8 cellular contexts compared by ENCODE assay signal in the genomic region with DNA sequence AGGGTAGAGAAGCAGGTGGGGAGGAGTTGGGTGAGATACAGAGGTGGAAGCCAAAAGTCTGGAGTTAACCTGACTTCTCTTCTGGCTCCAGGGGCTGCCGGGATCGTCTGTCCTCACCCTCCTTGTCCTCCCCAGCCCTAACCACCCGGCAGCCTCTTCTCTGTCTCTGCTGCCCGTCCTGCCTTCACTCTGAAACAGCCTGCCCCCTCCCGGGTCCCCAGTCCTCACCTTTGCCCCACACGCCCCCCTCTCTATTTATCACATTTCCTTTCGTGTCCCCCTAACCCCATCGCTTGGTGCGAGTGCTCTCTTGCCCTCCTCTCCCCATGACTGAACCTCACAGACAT. TPM values are rescaled to one million over a fixed set of nuclear protein-coding genes. Genes with fewer than 3 reads are reported as not detected.
DNase-seq lines count a peak whose midpoint lies in the region; ATAC-seq, FAIRE-seq and TF ChIP-seq lines count a peak whose summit lies in the region.

No MANE protein-coding gene starts in this region.

- H3K27ac ChIP-seq in cardiac muscle cell: no peak overlapping the region
- H3K27ac ChIP-seq in dorsolateral prefrontal cortex: peak overlapping the region in 5 of 59 donors; percentile 27 to 75 (median 33)
- H3K27ac ChIP-seq in mucosa of rectum (ENCODE audit: low read depth in 2 of 2, low read length in 2 of 2): no peak overlapping the region
- H3K27ac ChIP-seq in upper lobe of right lung: no peak overlapping the region
- no peak overlapping the region for H3K27ac ChIP-seq in substantia nigra (ENCODE audit: low read depth, low read length, poor library complexity, severe bottlenecking)

- intact Hi-C loops in Right ventricle myocardium superior (cut with DNase I) (no loop called here), dorsolateral prefrontal cortex (cut with DNase I) (no loop called here), upper lobe of right lung (cut with DNase I) (no loop called here)

- H3K36me3 ChIP-seq in cardiac muscle cell: no peaks in the 10 kb centered on the region
- H3K36me3 ChIP-seq in mucosa of rectum (ENCODE audit: control insufficient read depth in 2 of 2, insufficient read depth in 2 of 2, low read length in 2 of 2): peaks cover 6 to 10% of the 10 kb centered on the region in 2 donors
- peaks cover 21% of the 10 kb centered on the region for H3K36me3 ChIP-seq in upper lobe of right lung

- H3K4me1 ChIP-seq in cardiac muscle cell (ENCODE audit: low read depth) (peaks cover 13% of the 10 kb centered on the region), mucosa of rectum (ENCODE audit: control insufficient read depth in 2 of 2, insufficient read depth in 2 of 2, low read length in 2 of 2) (peaks cover 5 to 12% of the 10 kb centered on the region in 2 donors), upper lobe of right lung (peaks cover 22% of the 10 kb centered on the region)

- TF ChIP-seq CTCF in cardiac muscle cell (IDR thresholded peaks at IDR 0.05; ENCODE audit: low read depth, low read length) (no peak), dorsolateral prefrontal cortex (IDR thresholded peaks at IDR 0.05 in 54 of 56, conservative IDR thresholded peaks at IDR 0.05 in 2 of 56; ENCODE audit: low read depth in 1 of 56, partially characterized antibody in 56 of 56) (no peak), upper lobe of right lung (IDR thresholded peaks at IDR 0.05) (no peak), D721Med (IDR thresholded peaks at IDR 0.05; ENCODE audit: insufficient read depth, missing control alignments) (no peak)

- peak overlapping the region in 1 of 2 donors; percentile 47 for H3K9ac ChIP-seq in mucosa of rectum (ENCODE audit: low read depth in 1 of 2, low read length in 2 of 2)

- H3K4me3 ChIP-seq in cardiac muscle cell: peak overlapping the region; percentile 32
- peak overlapping the region in 56 of 59 donors; percentile 41 to 76 (median 58) for H3K4me3 ChIP-seq in dorsolateral prefrontal cortex
- peak overlapping the region; percentile 55 to 63 for H3K4me3 ChIP-seq in mucosa of rectum (ENCODE audit: low read length in 2 of 2)
- peak overlapping the region; percentile 47 for H3K4me3 ChIP-seq in upper lobe of right lung

- H3K9me3 ChIP-seq in cardiac muscle cell (ENCODE audit: low read depth) (no peaks in the 10 kb centered on the region), mucosa of rectum (ENCODE audit: control insufficient read depth in 2 of 2, low read length in 2 of 2) (no peaks in the 10 kb centered on the region), upper lobe of right lung (no peaks in the 10 kb centered on the region)

- no peak for FAIRE-seq in D721Med (lab: Jason Lieb, UNC)

- peaks cover 4% of the 10 kb centered on the region for H3K27me3 ChIP-seq in cardiac muscle cell
- H3K27me3 ChIP-seq in dorsolateral prefrontal cortex: peaks cover 0 to 7% (median 0%) of the 10 kb centered on the region in 45 donors
- H3K27me3 ChIP-seq in mucosa of rectum (ENCODE audit: control insufficient read depth in 2 of 2, insufficient read depth in 2 of 2, low read length in 2 of 2): peaks cover 9 to 28% of the 10 kb centered on the region in 2 donors
- H3K27me3 ChIP-seq in upper lobe of right lung: no peaks in the 10 kb centered on the region

- ATAC-seq in Right ventricle myocardium superior (ENCODE audit: poor library complexity) (no peak), upper lobe of right lung (no peak)

- DNase-seq in cardiac muscle cell (ENCODE audit: low read depth in 1 of 2, low spot score in 1 of 2) (no peak), Right ventricle myocardium superior (no peak), dorsolateral prefrontal cortex (no peak), upper lobe of right lung (no peak), D721Med (ENCODE audit: insufficient read length, low spot score) (no peak), substantia nigra (lab: John Stamatoyannopoulos, UW) (no peak), CD1c-positive myeloid dendritic cell (ENCODE audit: extremely low spot score) (no peak)

RNA-seq across cellular contexts. Expression of gene RING1, which starts 5.7 kb away (rescaled TPM):
- total RNA-seq in cardiac muscle cell (37.0 and 51.4 TPM in 2 replicates), Right ventricle myocardium superior (26.4 TPM), dorsolateral prefrontal cortex (10 to 100 TPM; 36.6 to 62.1 (median 48.0) TPM), upper lobe of right lung (42.0 TPM)
- polyA plus RNA-seq in cardiac muscle cell: 42.1 and 44.2 TPM in 2 replicates

RNA-seq across cellular contexts. Expression of gene HSD17B8, which starts 9.5 kb away (rescaled TPM):
- 45.4 and 45.7 TPM in 2 replicates for total RNA-seq in cardiac muscle cell
- 47.6 and 68.0 TPM in 2 replicates for polyA plus RNA-seq in cardiac muscle cell
- 25.1 TPM for total RNA-seq in Right ventricle myocardium superior
- total RNA-seq in dorsolateral prefrontal cortex: 10 to 100 TPM in 2 of 120 experiments, 1 to 10 TPM in 118; 2.0 to 15.0 (median 5.2) TPM
- total RNA-seq in upper lobe of right lung: 14.7 TPM

RNA-seq across cellular contexts. Expression of gene SLC39A7, which starts 13.3 kb away (rescaled TPM):
- total RNA-seq in cardiac muscle cell (147 and 150 TPM in 2 replicates), Right ventricle myocardium superior (46.0 TPM), dorsolateral prefrontal cortex (10 to 100 TPM; 23.7 to 48.3 (median 35.6) TPM), upper lobe of right lung (89.1 TPM)
- 35.1 and 51.3 TPM in 2 replicates for polyA plus RNA-seq in cardiac muscle cell

RNA-seq across cellular contexts. Expression of gene RXRB, which starts 13.5 kb away (rescaled TPM):
- 38.1 and 46.7 TPM in 2 replicates for total RNA-seq in cardiac muscle cell
- polyA plus RNA-seq in cardiac muscle cell: 37.8 and 39.6 TPM in 2 replicates
- total RNA-seq in Right ventricle myocardium superior: 37.9 TPM
- total RNA-seq in dorsolateral prefrontal cortex: 10 to 100 TPM; 47.2 to 81.0 (median 62.9) TPM
- 46.6 TPM for total RNA-seq in upper lobe of right lung

RNA-seq across cellular contexts. Expression of gene COL11A2, which starts 21.7 kb away (rescaled TPM):
- total RNA-seq in cardiac muscle cell (70.6 and 94.6 TPM in 2 replicates), Right ventricle myocardium superior (0.94 TPM), dorsolateral prefrontal cortex (10 to 100 TPM in 31 of 120 experiments, 1 to 10 TPM in 89; 3.6 to 21.1 (median 8.3) TPM), upper lobe of right lung (1.2 TPM)
- polyA plus RNA-seq in cardiac muscle cell: 59.6 and 63.8 TPM in 2 replicates
